ENCODE assay signal across 9 cellular contexts in the genomic region with DNA sequence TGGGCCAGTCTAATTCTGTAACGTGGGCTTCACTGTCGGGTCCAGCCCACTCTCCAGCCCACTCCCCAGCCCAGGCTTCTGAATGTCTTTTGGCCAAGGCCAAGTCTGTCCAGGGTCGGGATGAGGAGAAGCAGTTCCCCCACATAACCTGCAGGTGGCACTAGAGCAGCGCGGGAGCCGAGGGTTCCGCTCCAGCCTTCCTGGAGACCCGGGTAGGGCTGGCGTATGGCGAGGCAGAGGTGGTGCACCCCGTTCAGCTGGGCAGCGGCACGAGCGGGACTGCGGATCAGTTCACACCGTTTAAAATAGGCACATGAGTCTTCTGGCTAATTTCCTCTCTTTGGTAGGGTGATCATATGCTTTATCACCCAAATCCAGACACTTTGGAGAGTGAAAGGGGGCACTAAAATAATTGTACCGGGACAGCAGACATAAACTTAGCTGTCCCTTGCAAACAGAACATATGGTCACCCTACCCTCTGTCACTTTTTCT.
DNase-seq lines count a peak whose midpoint lies in the region; ATAC-seq and TF ChIP-seq lines count a peak whose summit lies in the region.
"Had no signal": no experiment of that assay in that cellular context is flagged by ENCODE, and none has a peak within 500 bp of the region (broad histone marks: within the 10 kb centered on the region; RNA-seq: fewer than 3 reads in every experiment).

No MANE protein-coding gene starts in this region.

- H3K27ac ChIP-seq in DOHH2 (ENCODE audit: low read depth, low read length) (no peak overlapping the region), right cardiac atrium (ENCODE audit: low read length) (no peak overlapping the region)
- H3K27ac ChIP-seq: epithelial cell of prostate had no signal

- 2% methylated on average over 17 of the region's 17 CpGs for WGBS in right cardiac atrium

- no peaks in the 10 kb centered on the region for H3K36me3 ChIP-seq in DOHH2 (ENCODE audit: control insufficient read depth, low read length)
- H3K36me3 ChIP-seq in skeletal muscle satellite cell (ENCODE audit: insufficient read depth, low read length), result no peaks in the 10 kb centered on the region

- H4K20me1 ChIP-seq in DOHH2 (ENCODE audit: control insufficient read depth, insufficient read depth, low read depth, low read length), result no peaks in the 10 kb centered on the region

- DNase-seq in SKM-1 treated with dmso at 0.1 percent for 144 hours (lab: John Stamatoyannopoulos, UW; ENCODE audit: unreplicated experiment), result peak; percentile 41
- DNase-seq in amniotic epithelial cell (ENCODE audit: low read depth), result peak; percentile 0
- DNase-seq in right cardiac atrium, result peak; percentile 67 to 83 (median 82)
- DNase-seq in GF-D8 (lab: John Stamatoyannopoulos, UW), result no peak

- peak; percentile 84 for TF ChIP-seq CTCF in DOHH2 (IDR thresholded peaks at IDR 0.05; ENCODE audit: low read depth, low read length, poor library complexity, severe bottlenecking)
- TF ChIP-seq CTCF in LNCAP (IDR thresholded peaks at IDR 0.05), result peak; percentile 91

- H3K9me3 ChIP-seq in DOHH2 (ENCODE audit: control insufficient read depth, insufficient read depth, low read length) (no peaks in the 10 kb centered on the region), right cardiac atrium (ENCODE audit: control insufficient read depth, low read length) (no peaks in the 10 kb centered on the region), skeletal muscle satellite cell (replicated peaks; ENCODE audit: low read length) (no peaks in the 10 kb centered on the region)

- no peaks in the 10 kb centered on the region for H3K27me3 ChIP-seq in DOHH2 (ENCODE audit: control insufficient read depth, low read length)
- H3K27me3 ChIP-seq in right cardiac atrium (ENCODE audit: control insufficient read depth, insufficient read depth), result no peaks in the 10 kb centered on the region
- peaks cover under 1% of the 10 kb centered on the region for H3K27me3 ChIP-seq in skeletal muscle satellite cell (ENCODE audit: control insufficient read depth, insufficient read depth, low read length)

- intact Hi-C loops in right cardiac atrium (cut with DNase I), result loop anchor here in 1 of 4 donors (2.0 kb wide), 1 partner anchor 27 kb away; no protein-coding TSS in a partner anchor

- no peak overlapping the region for H3K4me3 ChIP-seq in DOHH2 (ENCODE audit: low read length)
- H3K4me3 ChIP-seq in right cardiac atrium (ENCODE audit: low read length), result no peak overlapping the region
- H3K4me3 ChIP-seq in skeletal muscle satellite cell (ENCODE audit: low read length), result peak overlapping the region; percentile 63

- H3K79me2 ChIP-seq in DOHH2 (ENCODE audit: control insufficient read depth, low read length), result no peaks in the 10 kb centered on the region

- H3K4me1 ChIP-seq in DOHH2 (ENCODE audit: control insufficient read depth, low read length), result no peaks in the 10 kb centered on the region
- no peaks in the 10 kb centered on the region for H3K4me1 ChIP-seq in right cardiac atrium (ENCODE audit: control insufficient read depth, insufficient read depth, low read length)
- no peaks in the 10 kb centered on the region for H3K4me1 ChIP-seq in skeletal muscle satellite cell (ENCODE audit: control insufficient read depth, insufficient read depth, low read length)

- H3F3A ChIP-seq in DOHH2 (ENCODE audit: control insufficient read depth, insufficient read depth), result no peaks in the 10 kb centered on the region

- peak overlapping the region; percentile 34 for H3K9ac ChIP-seq in skeletal muscle satellite cell (ENCODE audit: low read depth, low read length)

- ATAC-seq in GM21576 (IDR thresholded peaks at IDR 0.05; ENCODE audit: unreplicated experiment) (peak; percentile 69), right cardiac atrium (peak; percentile 94 to 95)

- no peaks in the 10 kb centered on the region for H3K9me2 ChIP-seq in DOHH2 (replicated peaks; ENCODE audit: control insufficient read depth, low read length)

- H3K4me2 ChIP-seq in DOHH2 (ENCODE audit: low read length) (no peak overlapping the region), skeletal muscle satellite cell (ENCODE audit: low read length) (peak overlapping the region; percentile 75)
